25 cellular contexts compared by ENCODE assay signal in the genomic region with DNA sequence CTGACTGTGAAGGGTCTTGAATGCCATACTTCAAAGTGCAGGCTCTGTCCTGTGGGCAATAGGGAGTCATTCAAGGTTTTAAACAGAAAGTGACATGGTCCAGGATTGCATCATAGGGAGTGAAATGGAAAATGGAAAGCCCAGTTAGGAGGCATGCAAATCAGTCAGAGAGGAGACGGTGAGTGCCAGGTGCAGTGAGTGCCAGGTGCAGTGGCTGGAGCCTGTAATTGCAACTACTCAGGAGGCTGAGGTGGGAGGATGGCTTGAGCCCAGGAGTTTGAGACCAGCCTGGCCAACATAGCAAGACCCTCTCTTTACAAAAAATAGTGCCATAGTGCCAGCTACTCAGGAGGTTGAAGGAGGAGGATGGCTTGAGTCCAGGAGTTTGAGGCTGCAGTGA. TPM values are rescaled to one million over a fixed set of nuclear protein-coding genes. Genes with fewer than 3 reads are reported as not detected.
A peak's percentile ranks its signal among the peaks of the same experiment; 100 is the strongest.
DNase-seq lines count a peak whose midpoint lies in the region; ATAC-seq, FAIRE-seq and TF ChIP-seq lines count a peak whose summit lies in the region.
"Had no signal": no experiment of that assay in that cellular context is flagged by ENCODE, and none has a peak within 500 bp of the region (broad histone marks: within the 10 kb centered on the region; RNA-seq: fewer than 3 reads in every experiment).

No MANE protein-coding gene starts in this region.

- ATAC-seq in HG02642 (IDR thresholded peaks at IDR 0.05; ENCODE audit: poor library complexity, unreplicated experiment) (peak; percentile 65), GM12878 (peak; percentile 67), right lobe of liver (peak; percentile 54 to 82 (median 76)), HG03354 (IDR thresholded peaks at IDR 0.05; ENCODE audit: poor library complexity, severe bottlenecking, unreplicated experiment) (no peak)
- ATAC-seq: heart left ventricle had no signal

- H3K27ac ChIP-seq in GM12878 (ENCODE audit: control insufficient read depth, insufficient read depth) = no peak overlapping the region
- H3K27ac ChIP-seq in right lobe of liver = no peak overlapping the region
- H3K27ac ChIP-seq: epithelial cell of prostate, heart left ventricle, neutrophil, PC-9, upper lobe of left lung had no signal

- POLR2A ChIA-PET in GM12878 (lab: Charles Lee) = interaction anchor here (0.6 kb wide), 1 partner anchor 231 kb away, joined by 4 read pairs; no protein-coding TSS in a partner anchor

- TF ChIP-seq POLR2A in GM12878 (IDR thresholded peaks at IDR 0.05; ENCODE audit: low read depth, low read length) (no peak), right lobe of liver (IDR thresholded peaks at IDR 0.05) (no peak)

- no TSS peak for BruUV-seq in GM12878 (replicated peaks; lab: Mats Ljungman, UMichigan)

- H4K20me1 ChIP-seq in GM12878 (ENCODE audit: control insufficient read depth, insufficient read depth) = no peaks in the 10 kb centered on the region

- SMC1A ChIA-PET in GM12878 (lab: Charles Lee; ENCODE audit: uncharacterized antibody, unreplicated experiment) = interaction anchor here (1.2 to 1.6 kb wide), 2 partner anchors 11 to 24 kb away, joined by 3 to 7 read pairs; no protein-coding TSS in a partner anchor

- FAIRE-seq in GM12878 (lab: Jason Lieb, UNC) = no peak
- FAIRE-seq: G401.6, HTR-8/SVneo had no signal

- no peaks in the 10 kb centered on the region for H3K79me2 ChIP-seq in GM12878 (ENCODE audit: control insufficient read depth, insufficient read depth, low read length)

- intact Hi-C loops in GM12878 (cut with micrococcal nuclease; ENCODE audit: unreplicated experiment) = no loop called here
- intact Hi-C loops in right lobe of liver (cut with DNase I) = no loop called here

- H3K4me3 ChIP-seq in GM12865 (ENCODE audit: low read depth, low read length) (no peak overlapping the region), GM12878 (no peak overlapping the region), right lobe of liver (no peak overlapping the region)
- H3K4me3 ChIP-seq: heart left ventricle, PC-9, upper lobe of left lung had no signal

- DNase-seq in GM12865 (ENCODE audit: low read depth) (peak; percentile 18), GM12878 (ENCODE audit: low read depth, low spot score) (no peak), right lobe of liver (no peak), HCEC 1CT (no peak), RPMI8226 (no peak)
- no peak for DNase-seq in activated naive CD4-positive, alpha-beta T cell treated with anti-CD3 and anti-CD28 coated beads, Interleukin-2, amount 50 U/mL, for 16 hours
- DNase-seq: activated CD4-positive, alpha-beta T cell treated with anti-CD3 and anti-CD28 coated beads, Interleukin-2, amount 50 U/mL, for 4 hours; activated effector memory CD4-positive, alpha-beta T cell treated with anti-CD3 and anti-CD28 coated beads, Interleukin-2, amount 50 U/mL, for 16 hours; CD4-positive, CD25-positive, alpha-beta regulatory T cell; heart left ventricle; Karpas-422; mesendoderm; NCI-H1092; NCI-H1930; PC-9; SIG-M5; SW 1271; T1000; upper lobe of left lung had no signal

- TF ChIP-seq EP300 in GM12878 (IDR thresholded peaks at IDR 0.05; ENCODE audit: borderline replicate concordance in 1 of 2, control insufficient read depth in 1 of 2, low read depth in 2 of 2, low read length in 2 of 2) = no peak

- H3K27me3 ChIP-seq in GM12878 (replicated peaks in 1 of 2; ENCODE audit: control insufficient read depth in 2 of 2, insufficient read depth in 2 of 2, low read length in 1 of 2) (no peaks in the 10 kb centered on the region), right lobe of liver (no peaks in the 10 kb centered on the region)
- H3K27me3 ChIP-seq: heart left ventricle, neutrophil, upper lobe of left lung had no signal

- in situ Hi-C loops in GM12878 (cut with MboI) = no loop called here

- TF ChIP-seq CTCF in GM12865 (IDR thresholded peaks at IDR 0.05; ENCODE audit: insufficient read depth, low read depth, low read length, missing control alignments) (no peak), GM12878 (IDR thresholded peaks at IDR 0.05 in 2 of 3, conservative IDR thresholded peaks at IDR 0.05 in 1 of 3; ENCODE audit: control insufficient read depth in 2 of 3, extremely low read depth in 1 of 3, insufficient read depth in 1 of 3, low read depth in 3 of 3, low read length in 3 of 3) (no peak), right lobe of liver (IDR thresholded peaks at IDR 0.05) (no peak)

- WGBS in GM12878 (ENCODE audit: insufficient coverage, insufficient replicate concordance, low lambda C conversion rate, missing lambda C conversion rate) = 64% methylated on average over 1 of the region's 1 CpG
- WGBS in right lobe of liver (ENCODE audit: insufficient coverage, low coverage, low lambda C conversion rate, missing lambda C conversion rate) = no CpG with 5 or more reads among the region's 1 CpG

- H2AFZ ChIP-seq in GM12878 (ENCODE audit: control insufficient read depth, low read depth, low read length) = no peak overlapping the region
- H2AFZ ChIP-seq: PC-9 had no signal

- TF ChIP-seq RAD21 in GM12878 (IDR thresholded peaks at IDR 0.05; ENCODE audit: insufficient read depth, low read depth, low read length) = no peak

- no peak overlapping the region for H3K4me2 ChIP-seq in GM12878 (ENCODE audit: control insufficient read depth, insufficient read depth)
- H3K4me2 ChIP-seq: PC-9 had no signal

- RAD21 ChIA-PET in GM12878 (lab: Charles Lee; ENCODE audit: unreplicated experiment) = no interaction called here

- no peak overlapping the region for H3K9ac ChIP-seq in GM12878 (ENCODE audit: control insufficient read depth, insufficient read depth, low read length)

- H3K4me1 ChIP-seq in GM12878 (ENCODE audit: control insufficient read depth, insufficient read depth, low read length) (no peaks in the 10 kb centered on the region), right lobe of liver (no peaks in the 10 kb centered on the region)
- H3K4me1 ChIP-seq: heart left ventricle, upper lobe of left lung had no signal

- H3K9me3 ChIP-seq in GM12878 (replicated peaks; ENCODE audit: control insufficient read depth, insufficient read depth, low read length) = no peaks in the 10 kb centered on the region
- H3K9me3 ChIP-seq in right lobe of liver = no peaks in the 10 kb centered on the region
- H3K9me3 ChIP-seq: heart left ventricle, neutrophil, upper lobe of left lung had no signal

- no peaks in the 10 kb centered on the region for H3K36me3 ChIP-seq in GM12878 (ENCODE audit: control insufficient read depth in 2 of 2, insufficient read depth in 2 of 2, low read length in 1 of 2)
- H3K36me3 ChIP-seq in right lobe of liver = no peaks in the 10 kb centered on the region
- H3K36me3 ChIP-seq: heart left ventricle, neutrophil, upper lobe of left lung had no signal

- CTCF ChIA-PET in GM12878 (lab: Yijun Ruan, JAX) = interaction anchor here (0.6 kb wide), 1 partner anchor 64 kb away, joined by 3 read pairs; no protein-coding TSS in a partner anchor

TF ChIP-seq in GM12878, 131 proteins besides CTCF, POLR2A, EP300 and RAD21 (continues in another document):
- TF ChIP-seq CREM (IDR thresholded peaks at IDR 0.05; ENCODE audit: low read depth) (no peak), TBL1XR1 (IDR thresholded peaks at IDR 0.05; ENCODE audit: low read depth, low read length) (no peak)
- TF ChIP-seq, protein P1, sequence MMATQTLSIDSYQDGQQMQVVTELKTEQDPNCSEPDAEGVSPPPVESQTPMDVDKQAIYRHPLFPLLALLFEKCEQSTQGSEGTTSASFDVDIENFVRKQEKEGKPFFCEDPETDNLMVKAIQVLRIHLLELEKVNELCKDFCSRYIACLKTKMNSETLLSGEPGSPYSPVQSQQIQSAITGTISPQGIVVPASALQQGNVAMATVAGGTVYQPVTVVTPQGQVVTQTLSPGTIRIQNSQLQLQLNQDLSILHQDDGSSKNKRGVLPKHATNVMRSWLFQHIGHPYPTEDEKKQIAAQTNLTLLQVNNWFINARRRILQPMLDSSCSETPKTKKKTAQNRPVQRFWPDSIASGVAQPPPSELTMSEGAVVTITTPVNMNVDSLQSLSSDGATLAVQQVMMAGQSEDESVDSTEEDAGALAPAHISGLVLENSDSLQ (IDR thresholded peaks at IDR 0.05) = no peak

RNA-seq across cellular contexts. Expression of a gene that starts 35.2 kb away (rescaled TPM):
- 68.3 and 70.9 TPM in 2 replicates for total RNA-seq in GM12878 (2013; cell fraction: nucleolus; rRNA removed)
- total RNA-seq in GM12878 (2014; rRNA removed) (15.8 and 20.7 TPM in 2 replicates), GM12878 (2014; rRNA removed; fragmentation: Illumina TruSeq; extraction: Trizol) (14.0 and 14.8 TPM in 2 replicates), GM12878 (2021) (12.4 and 14.0 TPM in 2 replicates), right lobe of liver (10 to 100 TPM in 5 of 6 experiments, 1 to 10 TPM in 1; 8.1 to 14.0 (median 11.5) TPM)
- 9.1 TPM for polyA plus RNA-seq in GM12878 (2011; ENCODE audit: low read depth)
- polyA plus RNA-seq in GM12878 (2011; rRNA removed) (14.8 and 16.6 TPM in 2 replicates), GM12878 (2014; fragmentation: Illumina TruSeq; extraction: Trizol) (12.7 and 15.7 TPM in 2 replicates), GM12878 (2014; fragmentation: Nextera tagmentation; extraction: Ambion mirVana) (1 to 10 TPM; 5.1 to 6.4 TPM), GM12878 (2014; rRNA removed) (10.8 and 13.4 TPM in 2 replicates), GM12878 (2016; fragmentation: Nextera tagmentation; extraction: Ambion mirVana) (10 to 100 TPM; 13.7 to 21.1 TPM)
- polyA plus RNA-seq in GM12878 (2011; cell fraction: cytosol; rRNA removed) = 11.3 and 12.5 TPM in 2 replicates
- 11.8 and 14.3 TPM in 2 replicates for polyA plus RNA-seq in GM12878 (2011; cell fraction: nucleus; rRNA removed)
- 11.7 and 12.2 TPM in 2 replicates for polyA plus RNA-seq in GM12878 (2012)
- polyA minus RNA-seq in GM12878 (2011; rRNA and poly(A)+ RNA removed) = 23.6 and 25.3 TPM in 2 replicates
- polyA minus RNA-seq in GM12878 (2011; cell fraction: cytosol; rRNA and poly(A)+ RNA removed) = 12.0 and 12.3 TPM in 2 replicates
- 14.3 and 29.7 TPM in 2 replicates for polyA minus RNA-seq in GM12878 (2011; cell fraction: nucleus; rRNA and poly(A)+ RNA removed)
